19 cellular contexts compared by ENCODE assay signal in genomic region chr3:73401058-73401457, GRCh38.
DNase-seq lines count a peak whose midpoint lies in the region; ATAC-seq and TF ChIP-seq lines count a peak whose summit lies in the region.
"Had no signal": no experiment of that assay in that cellular context is flagged by ENCODE, and none has a peak within 500 bp of the region (broad histone marks: within the 10 kb centered on the region; RNA-seq: fewer than 3 reads in every experiment).

No MANE protein-coding gene starts in this region.

- ATAC-seq in HG02885 (IDR thresholded peaks at IDR 0.05; ENCODE audit: poor library complexity, unreplicated experiment): no peak
- ATAC-seq in GM19397 (IDR thresholded peaks at IDR 0.05; ENCODE audit: unreplicated experiment): no peak
- ATAC-seq: activated CD4-positive, alpha-beta T cell treated with anti-CD3 and anti-CD28 coated beads for 36 hours; GM12878; stimulated activated effector memory CD8-positive, alpha-beta T cell treated with anti-CD3 and anti-CD28 coated beads, Interleukin-12 subunit alpha, Interleukin-12 subunit beta, amount 100 ng/mL, for 72 hours had no signal

- no peaks in the 10 kb centered on the region for H3K9me3 ChIP-seq in A673 (ENCODE audit: low read depth, low read length, poor library complexity, severe bottlenecking)
- no peaks in the 10 kb centered on the region for H3K9me3 ChIP-seq in HEK293 (ENCODE audit: control insufficient read depth, insufficient read depth, low read depth, low read length)
- no peaks in the 10 kb centered on the region for H3K9me3 ChIP-seq in esophagus squamous epithelium
- H3K9me3 ChIP-seq in muscle layer of colon (ENCODE audit: low read length): no peaks in the 10 kb centered on the region
- H3K9me3 ChIP-seq: ascending aorta, colonic mucosa, heart left ventricle, SJSA1 had no signal

- H3K27ac ChIP-seq in A673 (ENCODE audit: low read depth, low read length, poor library complexity, severe bottlenecking) (no peak overlapping the region), HEK293 (ENCODE audit: extremely low read depth, low read depth, low read length) (no peak overlapping the region), esophagus squamous epithelium (peak overlapping the region in 3 of 4 donors; percentile 74 to 81 (median 80)), muscle layer of colon (ENCODE audit: low read depth, low read length) (peak overlapping the region; percentile 30)
- H3K27ac ChIP-seq: colonic mucosa, SJSA1 had no signal

- DNase-seq in A673 (ENCODE audit: low spot score) (peak; percentile 43), esophagus squamous epithelium (lab: John Stamatoyannopoulos, UW) (no peak), midbrain (lab: John Stamatoyannopoulos, UW) (no peak), erythroblast (lab: John Stamatoyannopoulos, UW) (no peak)
- DNase-seq: activated CD4-positive, alpha-beta T cell treated with anti-CD3 and anti-CD28 coated beads for 36 hours; COR-L47; NCI-H2081 treated with DMSO at 0.1 percent for 48 hours; OCI-M1; T-helper 9 cell had no signal

- CTCF ChIA-PET in A673 (lab: Charles Lee): no interaction called here
- CTCF ChIA-PET in HEK293 (lab: Yijun Ruan, JAX): interaction anchor here (1.0 kb wide), 1 partner anchor 257 kb away, joined by 3 read pairs; no protein-coding TSS in a partner anchor

- no peak for TF ChIP-seq CTCF in A673 (conservative IDR thresholded peaks at IDR 0.05; ENCODE audit: low read depth, low read length)
- no peak for TF ChIP-seq CTCF in HEK293 (tag by site-specific recombination; IDR thresholded peaks at IDR 0.05)
- no peak for TF ChIP-seq CTCF in esophagus squamous epithelium (IDR thresholded peaks at IDR 0.05)

- no peak overlapping the region for H3K4me3 ChIP-seq in A673 (ENCODE audit: low read depth, low read length, poor library complexity, severe bottlenecking)
- no peak overlapping the region for H3K4me3 ChIP-seq in HEK293 (ENCODE audit: low read depth, low read length)
- H3K4me3 ChIP-seq in esophagus squamous epithelium: no peak overlapping the region
- no peak overlapping the region for H3K4me3 ChIP-seq in muscle layer of colon (ENCODE audit: low read depth in 1 of 2, low read length in 2 of 2)
- H3K4me3 ChIP-seq: ascending aorta, colonic mucosa, GM12878, heart left ventricle, SJSA1 had no signal

- POLR2A ChIA-PET in A673 (lab: Charles Lee; ENCODE audit: low non-redundant PET) (no interaction called here), HEK293 (lab: Yijun Ruan, JAX) (no interaction called here)

- BruUV-seq in A673 (replicated peaks; lab: Mats Ljungman, UMichigan): no TSS peak

- no peaks in the 10 kb centered on the region for H3K27me3 ChIP-seq in A673 (replicated peaks; ENCODE audit: insufficient read depth, low read depth, low read length, poor library complexity)
- H3K27me3 ChIP-seq in esophagus squamous epithelium: no peaks in the 10 kb centered on the region
- no peaks in the 10 kb centered on the region for H3K27me3 ChIP-seq in muscle layer of colon (ENCODE audit: control insufficient read depth in 1 of 2, insufficient read depth in 2 of 2, low read length in 2 of 2)
- H3K27me3 ChIP-seq: ascending aorta, colonic mucosa, heart left ventricle, SJSA1 had no signal

- H3K9ac ChIP-seq in muscle layer of colon (ENCODE audit: low read length): no peak overlapping the region

- H3K4me1 ChIP-seq in A673 (ENCODE audit: insufficient read depth, low read length, poor library complexity, severe bottlenecking) (peaks cover 9% of the 10 kb centered on the region), HEK293 (ENCODE audit: control insufficient read depth, insufficient read depth, low read length) (no peaks in the 10 kb centered on the region), esophagus squamous epithelium (peaks cover 0 to 49% (median 15%) of the 10 kb centered on the region in 3 donors), muscle layer of colon (ENCODE audit: insufficient read depth, low read length) (peaks cover 41% of the 10 kb centered on the region)
- H3K4me1 ChIP-seq: colonic mucosa, SJSA1 had no signal

- TF ChIP-seq POLR2A in esophagus squamous epithelium (IDR thresholded peaks at IDR 0.05) (no peak), erythroblast (IDR thresholded peaks at IDR 0.05; ENCODE audit: low read length) (no peak)

- no peaks in the 10 kb centered on the region for H3K36me3 ChIP-seq in A673 (ENCODE audit: insufficient read depth, low read length, poor library complexity, severe bottlenecking)
- no peaks in the 10 kb centered on the region for H3K36me3 ChIP-seq in HEK293 (ENCODE audit: control insufficient read depth in 2 of 2, insufficient read depth in 1 of 2, low read length in 2 of 2)
- peaks cover 0 to 7% (median 0%) of the 10 kb centered on the region in 3 donors for H3K36me3 ChIP-seq in esophagus squamous epithelium
- peaks cover 35% of the 10 kb centered on the region for H3K36me3 ChIP-seq in muscle layer of colon (ENCODE audit: insufficient read depth, low read length)
- H3K36me3 ChIP-seq: colonic mucosa, SJSA1 had no signal

- intact Hi-C loops in A673 (cut with micrococcal nuclease; ENCODE audit: unreplicated experiment) (no loop called here), esophagus squamous epithelium (cut with DNase I) (no loop called here)

- WGBS in esophagus squamous epithelium, 2 donors: 35 to 41% methylated on average over 6 of the region's 6 CpGs

TF ChIP-seq in HEK293, 187 proteins besides CTCF, POLR2A, EP300 and RAD21:
- TF ChIP-seq YY1 (tag by site-specific recombination; IDR thresholded peaks at IDR 0.05) (no peak), ZNF518A (tag by site-specific recombination; conservative IDR thresholded peaks at IDR 0.05; ENCODE audit: low read depth) (no peak), ZNF488 (tag by site-specific recombination; IDR thresholded peaks at IDR 0.05) (no peak), TRIM28 (IDR thresholded peaks at IDR 0.05; ENCODE audit: borderline replicate concordance, low read length) (peak; percentile 92), ZNF623 (tag by site-specific recombination; IDR thresholded peaks at IDR 0.05) (no peak)

Comparison
In these comparisons a context has a peak if more than half of its experiments do, and no peak if none do; other contexts are left out.
1. H3K27ac ChIP-seq: peak in esophagus squamous epithelium (3 of 4) and muscle layer of colon (single experiment); none in A673 (single experiment) and HEK293 (single experiment).